In genomic region chr6:138971601-138972000, GRCh38 we compare ENCODE assay signal across 10 cellular contexts. TPM values are rescaled to one million over a fixed set of nuclear protein-coding genes. Genes with fewer than 3 reads are reported as not detected.
DNase-seq lines count a peak whose midpoint lies in the region; ATAC-seq and TF ChIP-seq lines count a peak whose summit lies in the region.
"Had no signal": no experiment of that assay in that cellular context is flagged by ENCODE, and none has a peak within 500 bp of the region (broad histone marks: within the 10 kb centered on the region; RNA-seq: fewer than 3 reads in every experiment).

No MANE protein-coding gene starts in this region.

- H3K27me3 ChIP-seq in GM23338 (ENCODE audit: insufficient read depth) (no peaks in the 10 kb centered on the region), parathyroid adenoma (ENCODE audit: control insufficient read depth, insufficient read depth, low read length) (no peaks in the 10 kb centered on the region)
- H3K27me3 ChIP-seq: tibial nerve had no signal

- peaks cover 66% of the 10 kb centered on the region for H3K4me1 Mint-ChIP-seq in GM23338
- peaks cover 52% of the 10 kb centered on the region for H3K4me1 Mint-ChIP-seq in activated T-helper 17 cell treated with anti-CD3 and anti-CD28 coated beads, Interleukin-2, amount 50 U/mL, for 72 hours
- H3K4me1 Mint-ChIP-seq in glutamatergic neuron (ENCODE audit: low read depth, unreplicated experiment), result peaks cover 26% of the 10 kb centered on the region
- H3K4me1 Mint-ChIP-seq in mesothelial cell of epicardium, result peaks cover 43% of the 10 kb centered on the region

- H3K9ac ChIP-seq in parathyroid adenoma, result no peak overlapping the region

- H3K4me3 ChIP-seq in GM23338, result peak overlapping the region; percentile 25
- no peak overlapping the region for H3K4me3 ChIP-seq in parathyroid adenoma (ENCODE audit: low read depth, low read length)
- H3K4me3 ChIP-seq: tibial nerve had no signal

- TF ChIP-seq CTCF in GM23338 (conservative IDR thresholded peaks at IDR 0.05; ENCODE audit: low read depth in 2 of 2), result no peak
- no peak for TF ChIP-seq CTCF in glutamatergic neuron (IDR thresholded peaks at IDR 0.05; ENCODE audit: partially characterized antibody, unreplicated experiment)
- no peak for TF ChIP-seq CTCF in parathyroid adenoma (IDR thresholded peaks at IDR 0.05)
- no peak for TF ChIP-seq CTCF in mesothelial cell of epicardium (IDR thresholded peaks at IDR 0.05; ENCODE audit: unreplicated experiment)

- peak overlapping the region; percentile 75 for H3K27ac Mint-ChIP-seq in GM23338
- peak overlapping the region; percentile 37 for H3K27ac Mint-ChIP-seq in activated T-helper 17 cell treated with anti-CD3 and anti-CD28 coated beads, Interleukin-2, amount 50 U/mL, for 72 hours
- no peak overlapping the region for H3K27ac Mint-ChIP-seq in glutamatergic neuron (ENCODE audit: unreplicated experiment)
- H3K27ac Mint-ChIP-seq in mesothelial cell of epicardium, result no peak overlapping the region

- peak; percentile 57 for DNase-seq in GM23338 (ENCODE audit: low spot score)
- no peak for DNase-seq in glutamatergic neuron
- DNase-seq in mesothelial cell of epicardium (ENCODE audit: low spot score in 2 of 2, unreplicated experiment in 2 of 2), result no peak
- DNase-seq: activated CD4-positive, alpha-beta T cell treated with anti-CD3 and anti-CD28 coated beads, Interleukin-2, amount 50 U/mL, for 4 hours had no signal

- H3K4me2 ChIP-seq in GM23338 (peak overlapping the region; percentile 35), parathyroid adenoma (ENCODE audit: low read length) (peak overlapping the region; percentile 6)

- H3K9me3 Mint-ChIP-seq in GM23338, result no peaks in the 10 kb centered on the region
- H3K9me3 Mint-ChIP-seq in activated T-helper 17 cell treated with anti-CD3 and anti-CD28 coated beads, Interleukin-2, amount 50 U/mL, for 72 hours, result no peaks in the 10 kb centered on the region
- H3K9me3 Mint-ChIP-seq in glutamatergic neuron (ENCODE audit: unreplicated experiment), result no peaks in the 10 kb centered on the region
- H3K9me3 Mint-ChIP-seq in mesothelial cell of epicardium, result no peaks in the 10 kb centered on the region

- H3K36me3 Mint-ChIP-seq in GM23338 (ENCODE audit: low read depth), result no peaks in the 10 kb centered on the region
- no peaks in the 10 kb centered on the region for H3K36me3 Mint-ChIP-seq in activated T-helper 17 cell treated with anti-CD3 and anti-CD28 coated beads, Interleukin-2, amount 50 U/mL, for 72 hours (ENCODE audit: low read depth)
- no peaks in the 10 kb centered on the region for H3K36me3 Mint-ChIP-seq in glutamatergic neuron (ENCODE audit: unreplicated experiment)
- H3K36me3 Mint-ChIP-seq in mesothelial cell of epicardium, result no peaks in the 10 kb centered on the region

- ATAC-seq in GM23338 (peak; percentile 84), GM21360 (IDR thresholded peaks at IDR 0.05; ENCODE audit: unreplicated experiment) (no peak), GM19455 (IDR thresholded peaks at IDR 0.05; ENCODE audit: unreplicated experiment) (no peak), GM18520 (IDR thresholded peaks at IDR 0.05; ENCODE audit: unreplicated experiment) (no peak)
- ATAC-seq in activated T-helper 17 cell treated with anti-CD3 and anti-CD28 coated beads, Interleukin-2, amount 50 U/mL, for 72 hours (replicated peaks), result no peak

- H3K4me1 ChIP-seq in GM23338 (ENCODE audit: insufficient read depth) (peaks cover 62% of the 10 kb centered on the region), parathyroid adenoma (peaks cover 14% of the 10 kb centered on the region)

- peaks cover 7% of the 10 kb centered on the region; the same call in 1 of the 2 replicates for H4K20me1 ChIP-seq in GM23338 (replicated peaks; ENCODE audit: insufficient read depth)

- H3K36me3 ChIP-seq in GM23338 (ENCODE audit: insufficient read depth), result no peaks in the 10 kb centered on the region
- H3K36me3 ChIP-seq in parathyroid adenoma (ENCODE audit: control insufficient read depth, insufficient read depth, low read length), result no peaks in the 10 kb centered on the region
- H3K36me3 ChIP-seq: tibial nerve had no signal

- no peaks in the 10 kb centered on the region for H3F3A ChIP-seq in GM23338 (replicated peaks; ENCODE audit: low read depth)

- H3K27me3 Mint-ChIP-seq in GM23338 (ENCODE audit: insufficient read depth, low read depth, poor library complexity) (peaks cover 2% of the 10 kb centered on the region), glutamatergic neuron (ENCODE audit: unreplicated experiment) (peaks cover 2% of the 10 kb centered on the region), mesothelial cell of epicardium (ENCODE audit: low read depth) (no peaks in the 10 kb centered on the region)
- no peaks in the 10 kb centered on the region for H3K27me3 Mint-ChIP-seq in activated T-helper 17 cell treated with anti-CD3 and anti-CD28 coated beads, Interleukin-2, amount 50 U/mL, for 72 hours

- H3K27ac ChIP-seq in GM23338 (ENCODE audit: low read depth) (peak overlapping the region; percentile 77; the same call in 1 of the 2 replicates), parathyroid adenoma (no peak overlapping the region)

- H3K4me3 Mint-ChIP-seq in GM23338 (peak overlapping the region; percentile 20; the same call in 2 of the 3 replicates), glutamatergic neuron (ENCODE audit: unreplicated experiment) (peak overlapping the region; percentile 17), mesothelial cell of epicardium (no peak overlapping the region)
- peak overlapping the region; percentile 45 for H3K4me3 Mint-ChIP-seq in activated T-helper 17 cell treated with anti-CD3 and anti-CD28 coated beads, Interleukin-2, amount 50 U/mL, for 72 hours

- H3K9me3 ChIP-seq in parathyroid adenoma (ENCODE audit: control insufficient read depth, low read length), result no peaks in the 10 kb centered on the region
- H3K9me3 ChIP-seq: tibial nerve had no signal

- H2AFZ ChIP-seq in GM23338, result no peak overlapping the region
- H2AFZ ChIP-seq in parathyroid adenoma, result no peak overlapping the region

- H3K9me2 ChIP-seq in GM23338 (ENCODE audit: insufficient read depth), result no peaks in the 10 kb centered on the region

- H3K79me2 ChIP-seq in GM23338 (replicated peaks; ENCODE audit: insufficient read depth) (peaks cover 100% of the 10 kb centered on the region), parathyroid adenoma (peaks cover 23% of the 10 kb centered on the region)

TF ChIP-seq in GM23338, 12 proteins besides CTCF, POLR2A, EP300 and RAD21 (continues in another document):
- TF ChIP-seq EZH2 (IDR thresholded peaks at IDR 0.05; ENCODE audit: low read depth, unreplicated experiment), result no peak
- TF ChIP-seq POLR2AphosphoS5 (IDR thresholded peaks at IDR 0.05; ENCODE audit: low read depth), result no peak
- no peak for TF ChIP-seq ZNF114 (CRISPR knock-in tag; IDR thresholded peaks at IDR 0.05)

RNA-seq across cellular contexts. Expression of gene REPS1, which starts 16.5 kb away (rescaled TPM):
- total RNA-seq in GM23338 (2014; rRNA removed; shearing (Covaris generic)), result 60.0 and 65.7 TPM in 2 replicates
- polyA plus RNA-seq in GM23338 (2016; fragmentation: Nextera tagmentation; extraction: Ambion mirVana), result 41.1 and 46.0 TPM in 2 replicates
- 10 to 100 TPM; 51.7 to 52.5 TPM for total RNA-seq in activated T-helper 17 cell treated with anti-CD3 and anti-CD28 coated beads, Interleukin-2, amount 50 U/mL, for 72 hours
- total RNA-seq in glutamatergic neuron (ENCODE audit: unreplicated experiment), result 103 TPM
- total RNA-seq in mesothelial cell of epicardium, result 85.6 to 95.4 TPM (median 89.4 TPM) in 3 replicates

RNA-seq across cellular contexts. Expression of gene ABRACL, which starts 56.9 kb away (rescaled TPM):
- 134 and 160 TPM in 2 replicates for total RNA-seq in GM23338 (2014; rRNA removed; shearing (Covaris generic))
- polyA plus RNA-seq in GM23338 (2016; fragmentation: Nextera tagmentation; extraction: Ambion mirVana), result 502 and 516 TPM in 2 replicates
- 100 to 1,000 TPM in 1 of 2 donors, 10 to 100 TPM in 1; 94.3 to 186 TPM for total RNA-seq in activated T-helper 17 cell treated with anti-CD3 and anti-CD28 coated beads, Interleukin-2, amount 50 U/mL, for 72 hours
- total RNA-seq in glutamatergic neuron (ENCODE audit: unreplicated experiment) (33.2 TPM), mesothelial cell of epicardium (60.6 to 63.0 TPM (median 60.9 TPM) in 3 replicates)

Comparison
In these comparisons a context has a peak if more than half of its experiments do, and no peak if none do; other contexts are left out.
1. H3K27ac Mint-ChIP-seq: peak in GM23338 (single experiment) and activated T-helper 17 cell treated with anti-CD3 and anti-CD28 coated beads, Interleukin-2, amount 50 U/mL, for 72 hours (single experiment); none in glutamatergic neuron (single experiment) and mesothelial cell of epicardium (single experiment).